Comparison of ENCODE assay signal across 30 cellular contexts in the genomic region with DNA sequence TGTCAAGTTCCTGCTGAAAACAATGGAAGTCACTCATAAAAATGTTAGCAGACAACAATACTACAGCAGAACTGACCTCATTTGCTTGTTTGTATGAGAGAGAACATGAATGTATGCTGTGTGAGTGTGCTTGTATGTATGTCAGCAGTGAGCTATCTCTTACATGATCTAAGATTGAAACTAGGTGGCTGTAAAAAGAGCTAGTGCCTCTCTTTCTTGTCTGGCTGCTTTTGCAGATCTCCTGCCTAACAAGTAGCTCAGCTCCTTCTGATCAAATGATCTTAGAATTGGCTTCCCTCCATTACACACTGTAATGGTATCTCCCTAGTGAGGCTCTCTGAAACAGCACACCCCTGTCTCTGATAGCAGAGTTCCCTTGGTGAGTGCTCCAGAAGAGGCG.
"Had no signal": no experiment of that assay in that cellular context is flagged by ENCODE, and none has a peak within 500 bp of the region (broad histone marks: within the 10 kb centered on the region; RNA-seq: fewer than 3 reads in every experiment).

No MANE protein-coding gene starts in this region.

- H3K27ac Mint-ChIP-seq: activated CD4-positive, alpha-beta memory T cell treated with anti-CD3 and anti-CD28 coated beads for 36 hours; activated CD4-positive, alpha-beta T cell treated with anti-CD3 and anti-CD28 coated beads for 36 hours; activated naive CD4-positive, alpha-beta T cell treated with anti-CD3 and anti-CD28 coated beads for 36 hours; activated naive CD4-positive, alpha-beta T cell treated with anti-CD3 and anti-CD28 coated beads, Interleukin-2, amount 50 U/mL, for 72 hours; T-helper 1 cell treated with Interleukin-12 subunit alpha and Interleukin-12 subunit beta and Interleukin-4 antibody, amounts not matched to agents 30 μg/mL and 1 μg/mL, for 36 hours; T-helper 2 cell treated with Interferon-gamma antibody and Interleukin-4, amounts not matched to agents 5 μg/mL and 100 μg/mL, for 36 hours; WTC11 had no signal

- H3K27me3 Mint-ChIP-seq: activated CD4-positive, alpha-beta memory T cell treated with anti-CD3 and anti-CD28 coated beads for 36 hours; activated CD4-positive, alpha-beta T cell treated with anti-CD3 and anti-CD28 coated beads for 36 hours had no signal

- H3K4me1 Mint-ChIP-seq: activated CD4-positive, alpha-beta T cell treated with anti-CD3 and anti-CD28 coated beads for 36 hours had no signal

- ATAC-seq: activated CD4-positive, alpha-beta T cell treated with anti-CD3 and anti-CD28 coated beads for 36 hours; activated CD4-positive, CD25-positive, alpha-beta regulatory T cell treated with anti-CD3 and anti-CD28 coated beads, Interleukin-2, amount 50 U/mL, for 24 hours; activated naive CD4-positive, alpha-beta T cell treated with anti-CD3 and anti-CD28 coated beads, Interleukin-2, amount 50 U/mL, for 72 hours; Panc1; WTC11 had no signal

- H3K9me3 Mint-ChIP-seq: activated CD4-positive, alpha-beta memory T cell treated with anti-CD3 and anti-CD28 coated beads for 36 hours; activated naive CD4-positive, alpha-beta T cell treated with anti-CD3 and anti-CD28 coated beads for 36 hours; activated naive CD4-positive, alpha-beta T cell treated with anti-CD3 and anti-CD28 coated beads, Interleukin-2, amount 50 U/mL, for 72 hours; T-helper 1 cell treated with Interleukin-12 subunit alpha and Interleukin-12 subunit beta and Interleukin-4 antibody, amounts not matched to agents 30 μg/mL and 1 μg/mL, for 36 hours; T-helper 2 cell treated with Interferon-gamma antibody and Interleukin-4, amounts not matched to agents 5 μg/mL and 100 μg/mL, for 36 hours; WTC11 had no signal

- H3K4me3 Mint-ChIP-seq: activated CD4-positive, alpha-beta memory T cell treated with anti-CD3 and anti-CD28 coated beads for 36 hours; activated CD4-positive, alpha-beta T cell treated with anti-CD3 and anti-CD28 coated beads for 36 hours; activated naive CD4-positive, alpha-beta T cell treated with anti-CD3 and anti-CD28 coated beads for 36 hours; brain; T-helper 1 cell treated with Interleukin-12 subunit alpha and Interleukin-12 subunit beta and Interleukin-4 antibody, amounts not matched to agents 30 μg/mL and 1 μg/mL, for 36 hours; T-helper 2 cell treated with Interferon-gamma antibody and Interleukin-4, amounts not matched to agents 5 μg/mL and 100 μg/mL, for 36 hours; WTC11 had no signal

- H3K36me3 Mint-ChIP-seq: activated CD4-positive, alpha-beta memory T cell treated with anti-CD3 and anti-CD28 coated beads for 36 hours; activated naive CD4-positive, alpha-beta T cell treated with anti-CD3 and anti-CD28 coated beads, Interleukin-2, amount 50 U/mL, for 72 hours; WTC11 had no signal

- DNase-seq: activated CD4-positive, alpha-beta memory T cell treated with anti-CD3 and anti-CD28 coated beads for 36 hours; activated CD4-positive, alpha-beta T cell treated with anti-CD3 and anti-CD28 coated beads for 36 hours; activated CD4-positive, alpha-beta T cell treated with anti-CD3 and anti-CD28 coated beads, Interleukin-2, amount 50 U/mL, for 1 hour; activated CD8-positive, alpha-beta memory T cell treated with anti-CD3 and anti-CD28 coated beads, Interleukin-2, amount 50 U/mL, for 4 hours; activated gamma-delta T cell treated with Interleukin-2 at 50 U/mL for 16 hours; activated naive CD4-positive, alpha-beta T cell treated with anti-CD3 and anti-CD28 coated beads for 36 hours; activated T-cell treated with anti-CD3 and anti-CD28 coated beads for 4 hours; activated T-cell treated with anti-CD3 and anti-CD28 coated beads, Interleukin-2, amount 50 U/mL, for 48 hours; adrenal gland; caudate nucleus; cerebellar nuclear complex; cortex of kidney; NCI-H1105; NCI-H1417 treated with DMSO at 0.1 percent for 48 hours; NCI-H187 treated with DMSO at 0.1 percent for 48 hours; NCI-H2081 treated with DMSO at 0.1 percent for 48 hours; NCI-H2171; NCI-H2227 treated with DMSO at 0.1 percent for 48 hours; NCI-H446; NCI-H510A treated with DMSO at 0.1 percent for 48 hours; SHP77; SJCRH30; SK-N-SH had no signal
